ENCODE assay signal across 8 cellular contexts in the genomic region with DNA sequence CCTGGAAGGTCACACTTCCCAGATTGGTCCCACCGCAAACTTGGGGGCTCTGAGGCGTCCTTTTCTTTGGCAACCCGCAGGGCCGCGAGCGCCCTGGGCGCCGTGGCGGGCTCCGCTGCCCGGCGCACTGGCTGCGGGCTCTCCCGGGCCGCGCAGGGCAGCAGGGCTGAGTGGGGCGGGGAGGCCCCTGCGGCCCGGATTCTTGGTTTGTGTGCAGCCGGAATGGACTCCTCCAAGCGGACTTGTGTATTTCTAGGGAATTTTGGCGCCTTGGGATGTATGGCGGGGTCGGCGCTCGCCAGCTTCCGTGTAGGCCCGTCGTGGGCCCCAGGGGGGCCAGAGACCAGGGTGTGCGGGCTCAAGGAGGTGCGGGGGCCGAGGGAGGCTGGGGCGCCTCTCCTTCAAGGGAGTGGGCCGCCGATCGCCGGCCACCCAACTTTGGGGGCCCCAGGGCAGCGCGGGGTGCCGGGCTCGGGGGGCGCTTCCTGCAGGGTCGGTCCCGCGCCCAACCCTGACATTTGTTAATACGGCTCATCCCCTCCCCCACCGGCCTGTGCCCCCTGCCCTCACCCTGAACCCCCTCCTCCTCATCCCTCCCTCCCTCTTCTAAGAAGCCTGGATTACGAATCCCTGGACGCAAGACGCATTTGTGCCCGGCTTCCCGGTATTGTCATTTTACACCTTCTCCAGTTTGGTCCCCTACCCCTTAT. TPM values are rescaled to one million over a fixed set of nuclear protein-coding genes. Genes with fewer than 3 reads are reported as not detected.
DNase-seq lines count a peak whose midpoint lies in the region; ATAC-seq lines count a peak whose summit lies in the region.

No MANE protein-coding gene starts in this region.

- H2BK5ac ChIP-seq in mesendoderm (ENCODE audit: low read length): peak overlapping the region; percentile 67

- peak overlapping the region; percentile 7 for H3K23ac ChIP-seq in mesendoderm (ENCODE audit: low read length)

- H3K79me2 ChIP-seq in mesendoderm (ENCODE audit: control insufficient read depth, insufficient read depth, low read length): peaks cover 25% of the 10 kb centered on the region

- H3K36me3 ChIP-seq in BLaER1 treated with 17β-estradiol and CSF1 and Interleukin-3, amounts not matched to agents 10 nM and 100 nM: peaks cover 5 to 39% (median 14%) of the 10 kb centered on the region in 11 experiments; a peak in 20 of 22 replicates
- no peaks in the 10 kb centered on the region for H3K36me3 ChIP-seq in mesendoderm (ENCODE audit: control insufficient read depth, insufficient read depth, low read length)
- no peaks in the 10 kb centered on the region for H3K36me3 ChIP-seq in aorta (ENCODE audit: control insufficient read depth in 1 of 2, insufficient read depth in 2 of 2, low read length in 1 of 2)

- peak overlapping the region; percentile 67 for H4K8ac ChIP-seq in mesendoderm (ENCODE audit: low read depth, low read length)

- peaks cover 42 to 54% (median 46%) of the 10 kb centered on the region in 11 experiments; a peak in 21 of 22 replicates for H4K20me1 ChIP-seq in BLaER1 treated with 17β-estradiol and CSF1 and Interleukin-3, amounts not matched to agents 10 nM and 100 nM

- H2AK5ac ChIP-seq in mesendoderm (ENCODE audit: low read length): no peak overlapping the region

- H3K4ac ChIP-seq in mesendoderm (ENCODE audit: low read depth, low read length): peak overlapping the region; percentile 97

- peak overlapping the region; percentile 99 for H3K18ac ChIP-seq in mesendoderm (ENCODE audit: low read length)

- WGBS in mesendoderm (ENCODE audit: extremely low coverage, insufficient coverage, low lambda C conversion rate): no CpG with 5 or more reads among the region's 52 CpGs
- WGBS in aorta, 2 donors: 1% methylated on average over 45 to 52 of the region's 52 CpGs

- peaks cover 50 to 59% (median 57%) of the 10 kb centered on the region in 10 experiments for H3K4me1 ChIP-seq in BLaER1 treated with 17β-estradiol and CSF1 and Interleukin-3, amounts not matched to agents 10 nM and 100 nM
- H3K4me1 ChIP-seq in mesendoderm (ENCODE audit: control insufficient read depth, low read depth, low read length): peaks cover 20% of the 10 kb centered on the region
- peaks cover 2 to 11% of the 10 kb centered on the region in 2 donors for H3K4me1 ChIP-seq in aorta (ENCODE audit: control insufficient read depth in 1 of 2, insufficient read depth in 2 of 2, low read length in 2 of 2)

- peak overlapping the region; percentile 93 for H2BK120ac ChIP-seq in mesendoderm (ENCODE audit: low read depth, low read length)

- H4K5ac ChIP-seq in mesendoderm (ENCODE audit: low read length): no peak overlapping the region

- DNase-seq in NCI-H82 (lab: John Stamatoyannopoulos, UW) (peak; percentile 56), dermis blood vessel endothelial cell (peak; percentile 51), mesendoderm (no peak), aorta (peak in 1 of 2 donors; percentile 47), germinal center (ENCODE audit: low spot score) (no peak), NCI-H187 (lab: John Stamatoyannopoulos, UW) (no peak), amniotic stem cell (lab: John Stamatoyannopoulos, UW) (no peak)

- H3K9ac ChIP-seq in BLaER1 treated with 17β-estradiol and CSF1 and Interleukin-3, amounts not matched to agents 10 nM and 100 nM: peak overlapping the region; percentile 93 to 98 (median 96)
- peak overlapping the region; percentile 88 for H3K9ac ChIP-seq in mesendoderm (ENCODE audit: low read length)

- H3K4me2 ChIP-seq in BLaER1 treated with 17β-estradiol and CSF1 and Interleukin-3, amounts not matched to agents 10 nM and 100 nM: peak overlapping the region; percentile 88 to 97 (median 92)
- H3K4me2 ChIP-seq in mesendoderm (ENCODE audit: low read length): peak overlapping the region; percentile 71

- H3K4me3 ChIP-seq in BLaER1 treated with 17β-estradiol and CSF1 and Interleukin-3, amounts not matched to agents 10 nM and 100 nM: peak overlapping the region; percentile 80 to 96 (median 92)
- H3K4me3 ChIP-seq in mesendoderm (ENCODE audit: low read length) (peak overlapping the region; percentile 86), aorta (ENCODE audit: low read length in 2 of 2) (peak overlapping the region; percentile 75 to 98)

- peak; percentile 63 for ATAC-seq in aorta (ENCODE audit: low FRiP score)

- peak overlapping the region; percentile 93 to 99 (median 97) for H3K27ac ChIP-seq in BLaER1 treated with 17β-estradiol and CSF1 and Interleukin-3, amounts not matched to agents 10 nM and 100 nM
- H3K27ac ChIP-seq in mesendoderm (ENCODE audit: low read depth, low read length) (peak overlapping the region; percentile 97), aorta (ENCODE audit: low read depth in 1 of 2, low read length in 2 of 2) (peak overlapping the region; percentile 39 to 94)

- intact Hi-C loops in aorta (cut with DNase I): loop anchor here (5.0 to 10.0 kb wide), 4 partner anchors 52 to 102 kb away; no protein-coding TSS in a partner anchor

- H3K79me1 ChIP-seq in mesendoderm (ENCODE audit: low read length): peaks cover 2% of the 10 kb centered on the region

- peak overlapping the region; percentile 27 for H2BK15ac ChIP-seq in mesendoderm (replicated peaks; ENCODE audit: low read depth)

- H3K9me3 ChIP-seq in BLaER1 treated with 17β-estradiol and CSF1 and Interleukin-3, amounts not matched to agents 10 nM and 100 nM (replicated peaks in 1 of 11): no peaks in the 10 kb centered on the region
- no peaks in the 10 kb centered on the region for H3K9me3 ChIP-seq in aorta (ENCODE audit: control insufficient read depth, low read length)

- peak overlapping the region; percentile 93 for H3K56ac ChIP-seq in mesendoderm (ENCODE audit: low read length)

- H3K27me3 ChIP-seq in BLaER1 treated with 17β-estradiol and CSF1 and Interleukin-3, amounts not matched to agents 10 nM and 100 nM: no peaks in the 10 kb centered on the region
- H3K27me3 ChIP-seq in mesendoderm (ENCODE audit: insufficient read depth, low read length, poor library complexity): no peaks in the 10 kb centered on the region
- H3K27me3 ChIP-seq in aorta (ENCODE audit: control insufficient read depth in 1 of 2, insufficient read depth in 2 of 2, low read length in 1 of 2): no peaks in the 10 kb centered on the region

RNA-seq across cellular contexts. Expression of gene TCF7L2, which starts 2.4 kb away (rescaled TPM):
- total RNA-seq in dermis blood vessel endothelial cell: 2.9 and 3.8 TPM in 2 replicates
- polyA plus RNA-seq in mesendoderm (2013, experiment 1 of 2): 43.5 TPM
- 47.0 TPM for polyA plus RNA-seq in mesendoderm (2013, experiment 2 of 2)
- total RNA-seq in aorta: 10 to 100 TPM; 45.1 to 57.8 TPM
- 10 to 100 TPM; 14.0 to 24.5 TPM for polyA plus RNA-seq in aorta

Comparison
In these comparisons a context has a peak if more than half of its experiments do, and no peak if none do; other contexts are left out.
1. DNase-seq: peak in NCI-H82 (single experiment) and dermis blood vessel endothelial cell (single experiment); none in mesendoderm (single experiment), germinal center (single experiment), NCI-H187 (0 of 2) and amniotic stem cell (single experiment).
2. Peak in every context shown above with its lines, with median percentiles within 50 percentile points of each other: H3K27ac ChIP-seq and H3K4me3 ChIP-seq.